ENCODE assay signal across 8 cellular contexts in the genomic region with DNA sequence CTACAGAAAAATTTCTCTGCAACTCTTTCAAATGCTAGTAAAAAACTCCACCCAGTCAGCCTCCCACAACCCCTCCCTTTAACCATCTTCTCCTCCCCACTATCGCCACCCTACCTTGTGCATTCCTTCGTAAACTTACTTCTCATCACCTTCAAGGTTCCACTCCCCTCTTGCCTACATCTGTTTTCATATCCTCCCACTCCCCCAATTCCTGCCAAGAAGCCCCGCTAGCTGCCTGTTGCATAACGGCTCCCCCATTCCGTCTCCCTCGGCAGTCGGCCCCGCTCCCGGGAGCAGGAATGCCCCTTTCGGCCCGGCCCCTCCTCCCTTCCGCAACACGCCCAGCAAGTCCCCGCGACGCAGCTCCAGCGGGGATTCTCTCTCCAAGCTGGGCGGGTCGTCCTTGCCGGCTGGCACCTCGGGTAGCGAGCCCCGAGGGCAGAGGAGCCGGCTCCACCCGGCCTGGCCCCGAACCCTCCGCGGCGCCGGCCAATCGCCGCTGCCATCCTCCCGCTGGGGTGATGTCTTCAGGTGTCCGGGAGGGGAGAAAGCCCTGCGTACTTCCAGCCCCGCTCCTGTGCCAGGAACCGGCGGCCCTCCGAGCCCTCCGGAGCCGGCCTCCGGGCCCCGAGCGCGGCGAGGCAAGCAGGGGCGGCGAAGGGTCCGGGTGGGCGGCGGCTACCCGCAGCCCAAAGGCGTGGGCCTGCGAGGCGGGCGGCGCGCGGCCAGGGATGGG. TPM values are rescaled to one million over a fixed set of nuclear protein-coding genes. Genes with fewer than 3 reads are reported as not detected.
DNase-seq lines count a peak whose midpoint lies in the region; ATAC-seq and TF ChIP-seq lines count a peak whose summit lies in the region.

No MANE protein-coding gene starts in this region.

- POLR2A ChIA-PET in AG04450 (lab: Yijun Ruan, JAX): interaction anchor here (1.0 to 1.2 kb wide), 3 partner anchors 11 to 94 kb away, joined by 3 read pairs; partner anchors contain the start of gene AP1G1
- POLR2A ChIA-PET in activated CD8-positive, alpha-beta T cell treated with anti-CD3 and anti-CD28 coated beads, Interleukin-2, amount 10 ng/mL, durations not matched to agents 7 days and 5 days (lab: Charles Lee): no interaction called here

- CTCF ChIA-PET in AG04450 (lab: Charles Lee): no interaction called here
- CTCF ChIA-PET in activated CD8-positive, alpha-beta T cell treated with anti-CD3 and anti-CD28 coated beads, Interleukin-2, amount 10 ng/mL, durations not matched to agents 7 days and 5 days (lab: Charles Lee): no interaction called here

- H3K27me3 ChIP-seq in AG04450 (ENCODE audit: control insufficient read depth, insufficient read depth, low read length): no peaks in the 10 kb centered on the region

- H3K4me3 ChIP-seq in AG04450 (ENCODE audit: low read depth, low read length): peak overlapping the region; percentile 87

- peak overlapping the region; percentile 79 for H3K27ac Mint-ChIP-seq in activated CD8-positive, alpha-beta T cell treated with anti-CD3 and anti-CD28 coated beads, Interleukin-2, amount 10 ng/mL, durations not matched to agents 7 days and 5 days

- no peaks in the 10 kb centered on the region for H3K36me3 Mint-ChIP-seq in activated CD8-positive, alpha-beta T cell treated with anti-CD3 and anti-CD28 coated beads, Interleukin-2, amount 10 ng/mL, durations not matched to agents 7 days and 5 days (ENCODE audit: low read depth)

- DNase-seq in AG04450 (ENCODE audit: low read depth, low spot score) (no peak), NCI-H526 (lab: John Stamatoyannopoulos, UW) (peak; percentile 59 to 81), medulla oblongata (ENCODE audit: extremely low spot score) (peak; percentile 46)
- peak; percentile 54 for DNase-seq in activated CD8-positive, alpha-beta T cell treated with anti-CD3 and anti-CD28 coated beads, Interleukin-2, amount 10 ng/mL, durations not matched to agents 7 days and 5 days
- peak; percentile 53 for DNase-seq in effector CD8-positive, alpha-beta T cell (lab: John Stamatoyannopoulos, UW)
- peak; percentile 19 for DNase-seq in stimulated activated CD8-positive, alpha-beta memory T cell treated with anti-CD3 and anti-CD28 coated beads, Interleukin-12 subunit alpha, Interleukin-12 subunit beta, amount 100 ng/mL, for 24 hours (ENCODE audit: extremely low read depth)

- ATAC-seq in GM18861 (IDR thresholded peaks at IDR 0.05; ENCODE audit: unreplicated experiment) (peak; percentile 23), HG03066 (IDR thresholded peaks at IDR 0.05; ENCODE audit: low read depth, unreplicated experiment) (peak; percentile 40)
- ATAC-seq in activated CD8-positive, alpha-beta T cell treated with anti-CD3 and anti-CD28 coated beads, Interleukin-2, amount 10 ng/mL, durations not matched to agents 7 days and 5 days: peak; percentile 53

- H3K4me1 Mint-ChIP-seq in activated CD8-positive, alpha-beta T cell treated with anti-CD3 and anti-CD28 coated beads, Interleukin-2, amount 10 ng/mL, durations not matched to agents 7 days and 5 days (ENCODE audit: low read depth): peaks cover 21% of the 10 kb centered on the region

- no peak for TF ChIP-seq CTCF in AG04450 (IDR thresholded peaks at IDR 0.05; ENCODE audit: low read depth, low read length)

- no peaks in the 10 kb centered on the region for H3K9me3 ChIP-seq in AG04450 (ENCODE audit: control insufficient read depth, insufficient read depth, low read length)

- peaks cover 10% of the 10 kb centered on the region for H3K27me3 Mint-ChIP-seq in activated CD8-positive, alpha-beta T cell treated with anti-CD3 and anti-CD28 coated beads, Interleukin-2, amount 10 ng/mL, durations not matched to agents 7 days and 5 days (ENCODE audit: low read depth)

- peak overlapping the region; percentile 83 for H3K4me3 Mint-ChIP-seq in activated CD8-positive, alpha-beta T cell treated with anti-CD3 and anti-CD28 coated beads, Interleukin-2, amount 10 ng/mL, durations not matched to agents 7 days and 5 days

- peak overlapping the region; percentile 57 for H3K27ac ChIP-seq in AG04450 (ENCODE audit: low read depth, low read length)

- no peaks in the 10 kb centered on the region for H3K9me3 Mint-ChIP-seq in activated CD8-positive, alpha-beta T cell treated with anti-CD3 and anti-CD28 coated beads, Interleukin-2, amount 10 ng/mL, durations not matched to agents 7 days and 5 days (ENCODE audit: insufficient read depth)

RNA-seq across cellular contexts. Expression of gene PHLPP2, which starts 1.5 kb away (rescaled TPM):
- polyA plus RNA-seq in AG04450 (2011; rRNA removed): 8.5 and 10.3 TPM in 2 replicates
- polyA minus RNA-seq in AG04450 (2011; rRNA and poly(A)+ RNA removed): 24.2 and 24.6 TPM in 2 replicates
- 1 to 10 TPM; 4.7 to 5.0 TPM for total RNA-seq in activated CD8-positive, alpha-beta T cell treated with anti-CD3 and anti-CD28 coated beads, Interleukin-2, amount 10 ng/mL, durations not matched to agents 7 days and 5 days
